ENCODE assay signal across 20 cellular contexts in genomic region chr13:40341086-40341471, GRCh38.
DNase-seq lines count a peak whose midpoint lies in the region; ATAC-seq and TF ChIP-seq lines count a peak whose summit lies in the region.
"Had no signal": no experiment of that assay in that cellular context is flagged by ENCODE, and none has a peak within 500 bp of the region (broad histone marks: within the 10 kb centered on the region; RNA-seq: fewer than 3 reads in every experiment).

No MANE protein-coding gene starts in this region.

- H3K4me3 Mint-ChIP-seq in osteocyte (ENCODE audit: unreplicated experiment), result peak overlapping the region; percentile 2
- H3K4me3 Mint-ChIP-seq: naive thymus-derived CD4-positive, alpha-beta T cell had no signal

- peaks cover 37% of the 10 kb centered on the region for H3K4me1 ChIP-seq in iPS-20b (ENCODE audit: insufficient read depth, low read length)
- H3K4me1 ChIP-seq: BLaER1, parathyroid adenoma had no signal

- H3K9me3 ChIP-seq in iPS-20b (ENCODE audit: insufficient read depth, low read depth, low read length), result no peaks in the 10 kb centered on the region
- H3K9me3 ChIP-seq: gastroesophageal sphincter, right lobe of liver had no signal

- ATAC-seq in HG03469 (IDR thresholded peaks at IDR 0.05; ENCODE audit: unreplicated experiment), result no peak
- no peak for ATAC-seq in HG02938 (IDR thresholded peaks at IDR 0.05; ENCODE audit: unreplicated experiment)
- ATAC-seq: gastroesophageal sphincter; naive thymus-derived CD4-positive, alpha-beta T cell had no signal

- H3K27me3 ChIP-seq in iPS-20b (ENCODE audit: insufficient read depth, low read length), result peaks cover 22% of the 10 kb centered on the region; the same call in 1 of the 2 replicates
- H3K27me3 ChIP-seq: BLaER1, gastroesophageal sphincter, right lobe of liver had no signal

- peaks cover 37% of the 10 kb centered on the region for H3K4me1 Mint-ChIP-seq in osteocyte (ENCODE audit: unreplicated experiment)

- in situ Hi-C loops in astrocyte of the spinal cord (cut with HindIII; ENCODE audit: low sequenced_read_pairs), result no loop called here

- no peaks in the 10 kb centered on the region for H3K27me3 Mint-ChIP-seq in osteocyte (ENCODE audit: unreplicated experiment)
- H3K27me3 Mint-ChIP-seq: naive thymus-derived CD4-positive, alpha-beta T cell had no signal

- TF ChIP-seq CTCF in astrocyte of the spinal cord (IDR thresholded peaks at IDR 0.05; ENCODE audit: low read depth, low read length) (no peak), osteocyte (IDR thresholded peaks at IDR 0.05) (no peak)

- no peak for TF ChIP-seq POLR2A in erythroblast (IDR thresholded peaks at IDR 0.05; ENCODE audit: low read length)

- peak; percentile 0 for DNase-seq in GM04503 (ENCODE audit: low read depth)
- DNase-seq in astrocyte of the spinal cord (ENCODE audit: low read depth, low spot score), result peak; percentile 18
- DNase-seq in osteocyte (ENCODE audit: extremely low spot score, unreplicated experiment), result no peak
- no peak for DNase-seq in erythroblast (lab: John Stamatoyannopoulos, UW)
- no peak for DNase-seq in OCI-M2 (lab: John Stamatoyannopoulos, UW; ENCODE audit: unreplicated experiment)
- DNase-seq: activated CD4-positive, CD25-positive, alpha-beta regulatory T cell; activated naive CD4-positive, alpha-beta T cell; activated T-cell treated with anti-CD3 and anti-CD28 coated beads, Interleukin-2, amount 50 U/mL, for 1 hour; KG1; naive thymus-derived CD4-positive, alpha-beta T cell; NCI-H1436; NCI-H526 treated with DMSO at 0.1 percent for 48 hours had no signal

- no peaks in the 10 kb centered on the region for H3K36me3 ChIP-seq in iPS-20b (ENCODE audit: insufficient read depth, low read depth, low read length)
- H3K36me3 ChIP-seq: BLaER1, gastroesophageal sphincter had no signal

- no peak overlapping the region for H3K9ac ChIP-seq in iPS-20b (ENCODE audit: low read depth, low read length)
- H3K9ac ChIP-seq: BLaER1, parathyroid adenoma had no signal

- H3K27ac Mint-ChIP-seq in osteocyte (ENCODE audit: unreplicated experiment), result peak overlapping the region; percentile 78

- H3K27ac ChIP-seq in iPS-20b (ENCODE audit: low read length), result no peak overlapping the region
- H3K27ac ChIP-seq: BLaER1, epithelial cell of prostate, parathyroid adenoma had no signal

- H3K9me3 Mint-ChIP-seq in osteocyte (ENCODE audit: unreplicated experiment), result no peaks in the 10 kb centered on the region
- H3K9me3 Mint-ChIP-seq: naive thymus-derived CD4-positive, alpha-beta T cell had no signal

- H3K4me3 ChIP-seq in astrocyte of the spinal cord (ENCODE audit: low read depth, low read length), result no peak overlapping the region
- H3K4me3 ChIP-seq in iPS-20b (ENCODE audit: low read length), result peak overlapping the region; percentile 16; the same call in 1 of the 2 replicates
- H3K4me3 ChIP-seq: BLaER1, gastroesophageal sphincter, right lobe of liver had no signal

- no peaks in the 10 kb centered on the region for H3K36me3 Mint-ChIP-seq in osteocyte (ENCODE audit: unreplicated experiment)

Comparison
In these comparisons a context has a peak if more than half of its experiments do, and no peak if none do; other contexts are left out.
1. DNase-seq: peak in GM04503 (single experiment) and astrocyte of the spinal cord (single experiment); none in osteocyte (single experiment), erythroblast (0 of 2) and OCI-M2 (single experiment).